17 cellular contexts compared by ENCODE assay signal in the genomic region with DNA sequence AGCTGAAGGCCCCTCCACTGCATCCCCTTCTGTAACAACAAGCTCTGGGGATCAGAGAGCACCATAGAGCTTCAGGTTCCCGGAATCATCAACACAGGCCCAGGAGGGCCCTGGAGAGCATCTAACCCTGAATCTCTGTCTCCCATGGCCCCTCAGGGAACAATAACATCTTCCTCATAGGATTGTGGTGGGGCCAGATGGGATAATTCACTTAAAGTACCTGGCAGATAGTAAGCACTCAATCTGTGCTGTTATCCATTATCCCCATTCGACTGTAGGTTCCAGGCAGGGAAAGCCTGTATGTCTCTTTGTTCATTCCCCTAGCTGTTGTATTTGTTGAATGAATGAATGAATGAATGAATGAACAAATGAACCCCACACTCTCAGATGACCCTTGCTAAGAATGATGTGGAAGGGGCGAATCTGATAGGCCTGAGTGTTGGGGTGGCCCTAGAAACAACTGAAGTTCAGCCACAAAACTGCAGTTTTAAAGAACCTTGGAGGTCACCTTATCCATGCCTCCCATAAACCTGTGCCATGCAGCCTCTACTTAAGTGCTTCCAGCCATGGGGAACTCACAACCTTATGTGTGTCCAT. TPM values are rescaled to one million over a fixed set of nuclear protein-coding genes. Genes with fewer than 3 reads are reported as not detected.
DNase-seq lines count a peak whose midpoint lies in the region; ATAC-seq, FAIRE-seq and TF ChIP-seq lines count a peak whose summit lies in the region.
"Had no signal": no experiment of that assay in that cellular context is flagged by ENCODE, and none has a peak within 500 bp of the region (broad histone marks: within the 10 kb centered on the region; RNA-seq: fewer than 3 reads in every experiment).

No MANE protein-coding gene starts in this region.

- H3K9ac ChIP-seq in GM12878 (ENCODE audit: control insufficient read depth, insufficient read depth, low read length), result peak overlapping the region; percentile 48
- H3K9ac ChIP-seq: parathyroid adenoma had no signal

- RAD21 ChIA-PET in GM12878 (lab: Charles Lee; ENCODE audit: unreplicated experiment), result interaction anchor here (1.1 to 14.8 kb wide), 7 partner anchors 13 to 169 kb away, joined by 3 to 462 read pairs (median 18); a partner anchor contains a TSS

- no peaks in the 10 kb centered on the region for H3K9me3 Mint-ChIP-seq in activated naive CD4-positive, alpha-beta T cell treated with anti-CD3 and anti-CD28 coated beads for 36 hours
- H3K9me3 Mint-ChIP-seq in stimulated activated naive CD8-positive, alpha-beta T cell treated with anti-CD3 and anti-CD28 coated beads, Interleukin-15, amount 100 ng/mL, for 72 hours, result no peaks in the 10 kb centered on the region

- H3K36me3 ChIP-seq in GM12878 (ENCODE audit: control insufficient read depth in 2 of 2, insufficient read depth in 2 of 2, low read length in 1 of 2) (peaks cover 47 to 57% of the 10 kb centered on the region in 2 experiments), pancreas (no peaks in the 10 kb centered on the region)
- H3K36me3 ChIP-seq: gastrocnemius medialis, thyroid gland had no signal

- H3K9me3 ChIP-seq in GM12878 (replicated peaks; ENCODE audit: control insufficient read depth, insufficient read depth, low read length) (no peaks in the 10 kb centered on the region), pancreas (no peaks in the 10 kb centered on the region)
- H3K9me3 ChIP-seq: gastrocnemius medialis, thyroid gland had no signal

- peak overlapping the region; percentile 59 for H3K4me3 Mint-ChIP-seq in activated naive CD4-positive, alpha-beta T cell treated with anti-CD3 and anti-CD28 coated beads for 36 hours
- peak overlapping the region; percentile 74 to 98 for H3K4me3 Mint-ChIP-seq in stimulated activated naive CD8-positive, alpha-beta T cell treated with anti-CD3 and anti-CD28 coated beads, Interleukin-15, amount 100 ng/mL, for 72 hours

- H3K27ac ChIP-seq in GM12878 (ENCODE audit: control insufficient read depth, insufficient read depth) (peak overlapping the region; percentile 93), pancreas (no peak overlapping the region)
- H3K27ac ChIP-seq: gastrocnemius medialis, parathyroid adenoma had no signal

- TF ChIP-seq EP300 in GM12878 (IDR thresholded peaks at IDR 0.05; ENCODE audit: borderline replicate concordance in 1 of 2, control insufficient read depth in 1 of 2, low read depth in 2 of 2, low read length in 2 of 2), result no peak

- TF ChIP-seq RAD21 in GM12878 (IDR thresholded peaks at IDR 0.05; ENCODE audit: insufficient read depth, low read depth, low read length), result no peak

- no peak overlapping the region for H2AFZ ChIP-seq in GM12878 (ENCODE audit: control insufficient read depth, low read depth, low read length)
- H2AFZ ChIP-seq: parathyroid adenoma had no signal

- CTCF ChIA-PET in activated naive CD4-positive, alpha-beta T cell treated with anti-CD3 and anti-CD28 coated beads for 36 hours (lab: Charles Lee), result interaction anchor here (1.0 to 3.4 kb wide), 10 partner anchors 9 to 40 kb away, joined by 3 to 21 read pairs (median 10); a partner anchor contains a TSS
- CTCF ChIA-PET in GM12878 (lab: Yijun Ruan, JAX), result interaction anchor here (1.0 to 16.5 kb wide), 10 partner anchors 10 to 59 kb away, joined by 4 to 161 read pairs (median 33); a partner anchor contains a TSS

- 58% methylated on average over 3 of the region's 3 CpGs for WGBS in GM12878 (ENCODE audit: insufficient coverage, insufficient replicate concordance, low lambda C conversion rate, missing lambda C conversion rate)
- 87 to 90% methylated on average over 3 of the region's 3 CpGs for WGBS in pancreas, 2 donors

- peaks cover 86% of the 10 kb centered on the region for H3K4me1 ChIP-seq in GM12878 (ENCODE audit: control insufficient read depth, insufficient read depth, low read length)
- H3K4me1 ChIP-seq in pancreas, result peaks cover 0 to 8% (median 0%) of the 10 kb centered on the region in 3 donors
- H3K4me1 ChIP-seq: gastrocnemius medialis, parathyroid adenoma, thyroid gland had no signal

- H3K4me1 Mint-ChIP-seq in activated naive CD4-positive, alpha-beta T cell treated with anti-CD3 and anti-CD28 coated beads for 36 hours (ENCODE audit: low read depth), result peaks cover 85% of the 10 kb centered on the region
- peaks cover 100% of the 10 kb centered on the region for H3K4me1 Mint-ChIP-seq in stimulated activated naive CD8-positive, alpha-beta T cell treated with anti-CD3 and anti-CD28 coated beads, Interleukin-15, amount 100 ng/mL, for 72 hours

- peaks cover 8% of the 10 kb centered on the region; the same call in 1 of the 2 replicates for H4K20me1 ChIP-seq in GM12878 (ENCODE audit: control insufficient read depth, insufficient read depth)

- peak overlapping the region; percentile 100 for H3K27ac Mint-ChIP-seq in activated naive CD4-positive, alpha-beta T cell treated with anti-CD3 and anti-CD28 coated beads for 36 hours
- H3K27ac Mint-ChIP-seq in stimulated activated naive CD8-positive, alpha-beta T cell treated with anti-CD3 and anti-CD28 coated beads, Interleukin-15, amount 100 ng/mL, for 72 hours, result peak overlapping the region; percentile 82 to 87

- SMC1A ChIA-PET in GM12878 (lab: Charles Lee; ENCODE audit: uncharacterized antibody, unreplicated experiment), result interaction anchor here (0.8 to 24.8 kb wide), 5 partner anchors 14 to 38 kb away, joined by 3 to 556 read pairs (median 248); a partner anchor contains a TSS

- DNase-seq in activated naive CD4-positive, alpha-beta T cell treated with anti-CD3 and anti-CD28 coated beads for 36 hours, result no peak
- no peak for DNase-seq in activated naive CD4-positive, alpha-beta T cell treated with anti-CD3 and anti-CD28 coated beads, Interleukin-2, amount 50 U/mL, for 16 hours
- DNase-seq in NCI-H82 (lab: John Stamatoyannopoulos, UW) (peak; percentile 81), GM12878 (ENCODE audit: low read depth, low spot score) (no peak), pancreas (no peak), NCI-H1436 treated with DMSO at 0.1 percent for 48 hours (lab: John Stamatoyannopoulos, UW) (no peak)
- no peak for DNase-seq in stimulated activated naive CD8-positive, alpha-beta T cell treated with anti-CD3 and anti-CD28 coated beads, Interleukin-15, amount 100 ng/mL, for 72 hours
- DNase-seq: caudate nucleus, gastrocnemius medialis, midbrain, NCI-H1092, NCI-H345 had no signal

- peaks cover 53% of the 10 kb centered on the region for H3K36me3 Mint-ChIP-seq in activated naive CD4-positive, alpha-beta T cell treated with anti-CD3 and anti-CD28 coated beads for 36 hours (ENCODE audit: low read depth)

- in situ Hi-C loops in GM12878 (cut with MboI), result no loop called here

- peak overlapping the region; percentile 31; the same call in 1 of the 2 replicates for H3K4me3 ChIP-seq in GM12878
- no peak overlapping the region for H3K4me3 ChIP-seq in pancreas
- H3K4me3 ChIP-seq: gastrocnemius medialis, thyroid gland had no signal

- BruUV-seq in GM12878 (replicated peaks; lab: Mats Ljungman, UMichigan), result no TSS peak

- intact Hi-C loops in activated naive CD4-positive, alpha-beta T cell treated with anti-CD3 and anti-CD28 coated beads for 36 hours (cut with micrococcal nuclease), result loop anchor here (1.0 kb wide), 3 partner anchors 11 to 36 kb away; no protein-coding TSS in a partner anchor
- intact Hi-C loops in GM12878 (cut with micrococcal nuclease; ENCODE audit: unreplicated experiment), result loop anchor here (5.0 kb wide), 1 partner anchor 34 kb away; no protein-coding TSS in a partner anchor
- intact Hi-C loops in pancreas (cut with DNase I), result no loop called here

- H3K27me3 Mint-ChIP-seq in activated naive CD4-positive, alpha-beta T cell treated with anti-CD3 and anti-CD28 coated beads for 36 hours (ENCODE audit: low read depth), result no peaks in the 10 kb centered on the region
- H3K27me3 Mint-ChIP-seq in stimulated activated naive CD8-positive, alpha-beta T cell treated with anti-CD3 and anti-CD28 coated beads, Interleukin-15, amount 100 ng/mL, for 72 hours, result no peaks in the 10 kb centered on the region

- H3K4me2 ChIP-seq in GM12878 (ENCODE audit: control insufficient read depth, insufficient read depth), result peak overlapping the region; percentile 75

- H3K79me2 ChIP-seq in GM12878 (ENCODE audit: control insufficient read depth, insufficient read depth, low read length), result peaks cover 86% of the 10 kb centered on the region
- H3K79me2 ChIP-seq: parathyroid adenoma had no signal

- no peak for FAIRE-seq in GM12878 (lab: Jason Lieb, UNC)
- no peak for FAIRE-seq in pancreas (lab: Jason Lieb, UNC)
- FAIRE-seq: HTR-8/SVneo, islet of Langerhans had no signal

- POLR2A ChIA-PET in GM12878 (lab: Charles Lee), result interaction anchor here (1.0 to 22.5 kb wide), 6 partner anchors 10 to 35 kb away, joined by 3 to 741 read pairs (median 38); a partner anchor contains a TSS

- no peak for ATAC-seq in GM12878
- ATAC-seq in stimulated activated naive CD8-positive, alpha-beta T cell treated with anti-CD3 and anti-CD28 coated beads, Interleukin-15, amount 100 ng/mL, for 72 hours, result no peak
- no peak for ATAC-seq in HG03196 (IDR thresholded peaks at IDR 0.05; ENCODE audit: unreplicated experiment)
- ATAC-seq in pancreas, result no peak

- no peak for TF ChIP-seq CTCF in GM12878 (IDR thresholded peaks at IDR 0.05 in 2 of 3, conservative IDR thresholded peaks at IDR 0.05 in 1 of 3; ENCODE audit: control insufficient read depth in 2 of 3, extremely low read depth in 1 of 3, insufficient read depth in 1 of 3, low read depth in 3 of 3, low read length in 3 of 3)
- TF ChIP-seq CTCF in pancreas (IDR thresholded peaks at IDR 0.05), result no peak

- no peak for TF ChIP-seq POLR2A in GM12878 (IDR thresholded peaks at IDR 0.05; ENCODE audit: low read depth, low read length)

- H3K27me3 ChIP-seq in GM12878 (replicated peaks in 1 of 2; ENCODE audit: control insufficient read depth in 2 of 2, insufficient read depth in 2 of 2, low read length in 1 of 2), result no peaks in the 10 kb centered on the region
- no peaks in the 10 kb centered on the region for H3K27me3 ChIP-seq in pancreas
- H3K27me3 ChIP-seq: gastrocnemius medialis, thyroid gland had no signal

RNA-seq across cellular contexts. Expression of a gene that starts 14.5 kb away (rescaled TPM):
- total RNA-seq in activated naive CD4-positive, alpha-beta T cell treated with anti-CD3 and anti-CD28 coated beads for 36 hours, result 100 to 1,000 TPM; 205 to 208 TPM
- 345 and 349 TPM in 2 replicates for total RNA-seq in GM12878 (2013; cell fraction: nucleolus; rRNA removed)
- total RNA-seq in GM12878 (2014; rRNA removed) (360 and 370 TPM in 2 replicates), GM12878 (2014; rRNA removed; fragmentation: Illumina TruSeq; extraction: Trizol) (423 and 431 TPM in 2 replicates), GM12878 (2021) (740 and 758 TPM in 2 replicates), pancreas (10 to 100 TPM in 3 of 6 donors, 1 to 10 TPM in 3; 3.7 to 80.5 (median 15.2) TPM)
- polyA plus RNA-seq in GM12878 (2011; ENCODE audit: low read depth), result 582 TPM
- polyA plus RNA-seq in GM12878 (2011; rRNA removed) (411 and 682 TPM in 2 replicates), GM12878 (2014; fragmentation: Illumina TruSeq; extraction: Trizol) (972 and 1,013 TPM in 2 replicates), GM12878 (2014; fragmentation: Nextera tagmentation; extraction: Ambion mirVana) (10 to 100 TPM; 24.1 to 48.8 TPM), GM12878 (2014; rRNA removed) (675 and 692 TPM in 2 replicates), GM12878 (2016; fragmentation: Nextera tagmentation; extraction: Ambion mirVana) (1,000 to 10,000 TPM in 1 of 2 experiments, 100 to 1,000 TPM in 1; 977 to 1,034 TPM), pancreas (10 to 100 TPM in 1 of 2 donors, 1 to 10 TPM in 1; 8.6 to 12.5 TPM)
- 985 and 1,156 TPM in 2 replicates for polyA plus RNA-seq in GM12878 (2011; cell fraction: cytosol; rRNA removed)
- 492 and 615 TPM in 2 replicates for polyA plus RNA-seq in GM12878 (2011; cell fraction: nucleus; rRNA removed)
- polyA plus RNA-seq in GM12878 (2012), result 791 and 943 TPM in 2 replicates
- 1,330 and 1,556 TPM in 2 replicates for polyA minus RNA-seq in GM12878 (2011; rRNA and poly(A)+ RNA removed)
- 364 and 402 TPM in 2 replicates for polyA minus RNA-seq in GM12878 (2011; cell fraction: cytosol; rRNA and poly(A)+ RNA removed)
- 131 and 171 TPM in 2 replicates for polyA minus RNA-seq in GM12878 (2011; cell fraction: nucleus; rRNA and poly(A)+ RNA removed)

RNA-seq across cellular contexts. Expression of a gene that starts 19.7 kb away (rescaled TPM):
- under 1 TPM; 0.36 to 0.37 TPM for total RNA-seq in activated naive CD4-positive, alpha-beta T cell treated with anti-CD3 and anti-CD28 coated beads for 36 hours
- total RNA-seq in GM12878 (2013; cell fraction: nucleolus; rRNA removed), result 0.51 and 1.9 TPM in 2 replicates
- total RNA-seq in GM12878 (2014; rRNA removed), result 0.11 and 0.27 TPM in 2 replicates
- total RNA-seq in GM12878 (2014; rRNA removed; fragmentation: Illumina TruSeq; extraction: Trizol), result 0.04 TPM in 1 of 2 replicates, not detected in the other
- 0.21 and 0.24 TPM in 2 replicates for total RNA-seq in GM12878 (2021)
- 0.31 TPM for polyA plus RNA-seq in GM12878 (2011; ENCODE audit: low read depth)
- polyA plus RNA-seq in GM12878 (2011; rRNA removed), result 0.36 and 0.50 TPM in 2 replicates
- 0.67 and 0.77 TPM in 2 replicates for polyA plus RNA-seq in GM12878 (2011; cell fraction: cytosol; rRNA removed)
- polyA plus RNA-seq in GM12878 (2011; cell fraction: nucleus; rRNA removed), result 1.5 and 2.1 TPM in 2 replicates
- 0.48 and 0.60 TPM in 2 replicates for polyA plus RNA-seq in GM12878 (2012)
- 0.07 and 0.11 TPM in 2 replicates for polyA plus RNA-seq in GM12878 (2014; fragmentation: Illumina TruSeq; extraction: Trizol)
- polyA plus RNA-seq in GM12878 (2014; fragmentation: Nextera tagmentation; extraction: Ambion mirVana), result under 1 TPM in 1 of 2 experiments, not detected in 1; 0.07 TPM
- polyA plus RNA-seq in GM12878 (2014; rRNA removed), result 0.10 and 0.46 TPM in 2 replicates
- under 1 TPM; 0.09 to 0.44 TPM for polyA plus RNA-seq in GM12878 (2016; fragmentation: Nextera tagmentation; extraction: Ambion mirVana)
- polyA minus RNA-seq in GM12878 (2011; rRNA and poly(A)+ RNA removed), result 0.22 and 0.72 TPM in 2 replicates
- polyA minus RNA-seq in GM12878 (2011; cell fraction: cytosol; rRNA and poly(A)+ RNA removed), result not detected in 2 replicates
- 0.67 and 1.3 TPM in 2 replicates for polyA minus RNA-seq in GM12878 (2011; cell fraction: nucleus; rRNA and poly(A)+ RNA removed)
- under 1 TPM in 1 of 6 donors, not detected in 5; 0.06 TPM for total RNA-seq in pancreas
- polyA plus RNA-seq in pancreas, result under 1 TPM in 1 of 2 donors, not detected in 1; 0.07 TPM
- total RNA-seq: gastrocnemius medialis had no signal

Comparison
In these comparisons a context has a peak if more than half of its experiments do, and no peak if none do; other contexts are left out.
1. intact Hi-C loops: an anchor here in activated naive CD4-positive, alpha-beta T cell treated with anti-CD3 and anti-CD28 coated beads for 36 hours (1.0 kb wide) and GM12878 (5.0 kb wide); none called in pancreas.